30 cellular contexts compared by ENCODE assay signal in genomic region chr2:134413430-134413829, GRCh38.
DNase-seq lines count a peak whose midpoint lies in the region; ATAC-seq and TF ChIP-seq lines count a peak whose summit lies in the region.
"Had no signal": no experiment of that assay in that cellular context is flagged by ENCODE, and none has a peak within 500 bp of the region (broad histone marks: within the 10 kb centered on the region; RNA-seq: fewer than 3 reads in every experiment).

No MANE protein-coding gene starts in this region.

- no peaks in the 10 kb centered on the region for H3K27me3 ChIP-seq in mammary epithelial cell (ENCODE audit: insufficient read depth, low read length)
- H3K27me3 ChIP-seq: cardiac muscle cell, esophagus muscularis mucosa, left lung, tibial artery had no signal

- H3K4me1 Mint-ChIP-seq in Calu3 (ENCODE audit: low read depth, unreplicated experiment): peaks cover 83% of the 10 kb centered on the region

- peak overlapping the region; percentile 88 for H3K27ac Mint-ChIP-seq in Calu3 (ENCODE audit: unreplicated experiment)
- H3K27ac Mint-ChIP-seq: activated CD4-positive, alpha-beta memory T cell treated with anti-CD3 and anti-CD28 coated beads for 36 hours; activated naive CD4-positive, alpha-beta T cell treated with anti-CD3 and anti-CD28 coated beads, Interleukin-2, amount 10 ng/mL, durations not matched to agents 7 days and 5 days; activated T-helper 1 cell treated with anti-CD3 and anti-CD28 coated beads, Interleukin-12 subunit alpha, Interleukin-12 subunit beta, Interleukin-2, Interleukin-4 antibody, amounts not matched to agents 30 ng/mL and 10 ng/mL and 1 ng/mL, durations not matched to agents 14 hours and 24 hours and 36 hours; B cell; endodermal cell; naive thymus-derived CD4-positive, alpha-beta T cell; stimulated activated naive CD8-positive, alpha-beta T cell treated with anti-CD3 and anti-CD28 coated beads, Interleukin-15, Interleukin-2, amounts not matched to agents 100 ng/mL and 50 ng/mL, for 24 hours had no signal

- no peak overlapping the region for H3K27ac ChIP-seq in mammary epithelial cell (ENCODE audit: insufficient read depth, low read depth, low read length)
- H3K27ac ChIP-seq: A549, cardiac muscle cell, esophagus muscularis mucosa, left lung, psoas muscle, RWPE1, tibial artery had no signal

- no peak for TF ChIP-seq CTCF in Calu3 (IDR thresholded peaks at IDR 0.05; ENCODE audit: unreplicated experiment)
- TF ChIP-seq CTCF in mammary epithelial cell (conservative IDR thresholded peaks at IDR 0.05 in 1 of 2, IDR thresholded peaks at IDR 0.05 in 1 of 2; ENCODE audit: extremely low read depth in 1 of 2, insufficient read depth in 1 of 2, low read depth in 1 of 2, low read length in 2 of 2): no peak

- CTCF ChIA-PET in Calu3 (lab: Charles Lee) (interaction anchor here (0.9 to 3.0 kb wide), 3 partner anchors 38 to 527 kb away, joined by 3 to 28 read pairs (median 20); no protein-coding TSS in a partner anchor), mammary epithelial cell (lab: Charles Lee; ENCODE audit: low non-redundant PET) (no interaction called here)

- H3K79me2 ChIP-seq in mammary epithelial cell (ENCODE audit: insufficient read depth, low read length): no peaks in the 10 kb centered on the region

- no peak overlapping the region for H2AFZ ChIP-seq in mammary epithelial cell (ENCODE audit: low read depth, low read length)

- DNase-seq in Calu3: no peak
- DNase-seq in M059J (ENCODE audit: low read depth): peak; percentile 54
- peak; percentile 44 for DNase-seq in mammary epithelial cell
- DNase-seq in midbrain (lab: John Stamatoyannopoulos, UW): peak; percentile 28
- DNase-seq: activated CD4-positive, alpha-beta memory T cell treated with anti-CD3 and anti-CD28 coated beads for 36 hours; activated CD8-positive, alpha-beta memory T cell treated with anti-CD3 and anti-CD28 coated beads, Interleukin-2, amount 50 U/mL, for 4 hours; activated naive CD4-positive, alpha-beta T cell treated with anti-CD3 and anti-CD28 coated beads, Interleukin-2, amount 10 ng/mL, durations not matched to agents 7 days and 5 days; cortex of kidney; DMS53; endodermal cell; GDM1; hippocampal formation; left lung; naive thymus-derived CD4-positive, alpha-beta T cell; NCI-H1436 treated with DMSO at 0.1 percent for 48 hours; NCI-H82; psoas muscle; tibial artery had no signal

- dilution Hi-C loops in mammary epithelial cell (cut with HindIII; ENCODE audit: low sequenced_read_pairs): no loop called here

- H3K4me1 ChIP-seq in mammary epithelial cell (ENCODE audit: insufficient read depth, low read length): peaks cover 24% of the 10 kb centered on the region
- H3K4me1 ChIP-seq: psoas muscle had no signal

- no peak for ATAC-seq in HG03045 (IDR thresholded peaks at IDR 0.05; ENCODE audit: unreplicated experiment)
- no peak for ATAC-seq in GM19455 (IDR thresholded peaks at IDR 0.05; ENCODE audit: unreplicated experiment)
- ATAC-seq in GM18867 (IDR thresholded peaks at IDR 0.05; ENCODE audit: unreplicated experiment): no peak
- no peak for ATAC-seq in GM18909 (IDR thresholded peaks at IDR 0.05; ENCODE audit: poor library complexity, unreplicated experiment)
- ATAC-seq: A549; activated CD4-positive, CD25-positive, alpha-beta regulatory T cell treated with anti-CD3 and anti-CD28 coated beads, Interleukin-2, amount 50 U/mL, for 24 hours; left lung; naive thymus-derived CD4-positive, alpha-beta T cell; psoas muscle had no signal

- H3K4me3 ChIP-seq in mammary epithelial cell (replicated peaks in 1 of 3; ENCODE audit: insufficient read depth in 1 of 3, low read depth in 2 of 3, low read length in 3 of 3): no peak overlapping the region
- H3K4me3 ChIP-seq: A549, cardiac muscle cell, esophagus muscularis mucosa, left lung, psoas muscle, tibial artery had no signal

- H3K36me3 Mint-ChIP-seq in Calu3 (ENCODE audit: insufficient read depth, unreplicated experiment): peaks cover 26% of the 10 kb centered on the region

- in situ Hi-C loops in mammary epithelial cell (cut with MboI; ENCODE audit: low sequenced_read_pairs in 2 of 2): loop anchor here (10.0 to 25.0 kb wide), 4 partner anchors 176 to 526 kb away; no protein-coding TSS in a partner anchor

- BruUV-seq in Calu3 (replicated peaks; lab: Mats Ljungman, UMichigan): TSS peak; percentile 38
- BruUV-seq in mammary epithelial cell (replicated peaks; lab: Mats Ljungman, UMichigan): no TSS peak

- no peaks in the 10 kb centered on the region for H3K9me3 ChIP-seq in mammary epithelial cell (replicated peaks; ENCODE audit: insufficient read depth, low read length)
- H3K9me3 ChIP-seq: A549, esophagus muscularis mucosa, left lung, psoas muscle, tibial artery had no signal

- H3K4me2 ChIP-seq in mammary epithelial cell (ENCODE audit: insufficient read depth, low read depth, low read length): no peak overlapping the region
- H3K4me2 ChIP-seq: A549 had no signal

- no peaks in the 10 kb centered on the region for H3K27me3 Mint-ChIP-seq in Calu3 (ENCODE audit: unreplicated experiment)
- H3K27me3 Mint-ChIP-seq: activated CD4-positive, alpha-beta memory T cell treated with anti-CD3 and anti-CD28 coated beads for 36 hours; activated naive CD4-positive, alpha-beta T cell treated with anti-CD3 and anti-CD28 coated beads, Interleukin-2, amount 10 ng/mL, durations not matched to agents 7 days and 5 days; B cell; naive thymus-derived CD4-positive, alpha-beta T cell; stimulated activated naive CD8-positive, alpha-beta T cell treated with anti-CD3 and anti-CD28 coated beads, Interleukin-15, Interleukin-2, amounts not matched to agents 100 ng/mL and 50 ng/mL, for 24 hours had no signal

- no peaks in the 10 kb centered on the region for H3K9me3 Mint-ChIP-seq in Calu3 (ENCODE audit: low read depth, unreplicated experiment)
- H3K9me3 Mint-ChIP-seq: activated CD4-positive, alpha-beta memory T cell treated with anti-CD3 and anti-CD28 coated beads for 36 hours; activated naive CD4-positive, alpha-beta T cell treated with anti-CD3 and anti-CD28 coated beads, Interleukin-2, amount 10 ng/mL, durations not matched to agents 7 days and 5 days; activated T-helper 1 cell treated with anti-CD3 and anti-CD28 coated beads, Interleukin-12 subunit alpha, Interleukin-12 subunit beta, Interleukin-2, Interleukin-4 antibody, amounts not matched to agents 30 ng/mL and 10 ng/mL and 1 ng/mL, durations not matched to agents 14 hours and 24 hours and 36 hours; endodermal cell; naive thymus-derived CD4-positive, alpha-beta T cell; stimulated activated naive CD8-positive, alpha-beta T cell treated with anti-CD3 and anti-CD28 coated beads, Interleukin-15, Interleukin-2, amounts not matched to agents 100 ng/mL and 50 ng/mL, for 24 hours had no signal

- H4K20me1 ChIP-seq in mammary epithelial cell (ENCODE audit: insufficient read depth, low read length): no peaks in the 10 kb centered on the region

- 88% methylated on average over 1 of the region's 1 CpG for WGBS in mammary epithelial cell (ENCODE audit: low coverage, missing lambda C conversion rate)

- H3K4me3 Mint-ChIP-seq in Calu3 (ENCODE audit: low read depth, unreplicated experiment): peak overlapping the region; percentile 60
- H3K4me3 Mint-ChIP-seq: activated CD4-positive, alpha-beta memory T cell treated with anti-CD3 and anti-CD28 coated beads for 36 hours; activated naive CD4-positive, alpha-beta T cell treated with anti-CD3 and anti-CD28 coated beads, Interleukin-2, amount 10 ng/mL, durations not matched to agents 7 days and 5 days; activated T-helper 1 cell treated with anti-CD3 and anti-CD28 coated beads, Interleukin-12 subunit alpha, Interleukin-12 subunit beta, Interleukin-2, Interleukin-4 antibody, amounts not matched to agents 30 ng/mL and 10 ng/mL and 1 ng/mL, durations not matched to agents 14 hours and 24 hours and 36 hours; B cell; endodermal cell; naive thymus-derived CD4-positive, alpha-beta T cell; stimulated activated naive CD8-positive, alpha-beta T cell treated with anti-CD3 and anti-CD28 coated beads, Interleukin-15, Interleukin-2, amounts not matched to agents 100 ng/mL and 50 ng/mL, for 24 hours had no signal

- intact Hi-C loops in Calu3 (cut with micrococcal nuclease; ENCODE audit: unreplicated experiment) (loop anchor here (2.0 to 5.0 kb wide), 4 partner anchors 37 to 527 kb away; no protein-coding TSS in a partner anchor), mammary epithelial cell (cut with micrococcal nuclease) (loop anchor here (2.0 to 5.0 kb wide), 2 partner anchors 37 to 206 kb away; no protein-coding TSS in a partner anchor)

- no peak overlapping the region for H3K9ac ChIP-seq in mammary epithelial cell (ENCODE audit: insufficient read depth, low read length)

- no peaks in the 10 kb centered on the region for H3K36me3 ChIP-seq in mammary epithelial cell (ENCODE audit: insufficient read depth, low read length)
- H3K36me3 ChIP-seq: cardiac muscle cell had no signal
